ENCODE assay signal across 1 cellular context in the genomic region with DNA sequence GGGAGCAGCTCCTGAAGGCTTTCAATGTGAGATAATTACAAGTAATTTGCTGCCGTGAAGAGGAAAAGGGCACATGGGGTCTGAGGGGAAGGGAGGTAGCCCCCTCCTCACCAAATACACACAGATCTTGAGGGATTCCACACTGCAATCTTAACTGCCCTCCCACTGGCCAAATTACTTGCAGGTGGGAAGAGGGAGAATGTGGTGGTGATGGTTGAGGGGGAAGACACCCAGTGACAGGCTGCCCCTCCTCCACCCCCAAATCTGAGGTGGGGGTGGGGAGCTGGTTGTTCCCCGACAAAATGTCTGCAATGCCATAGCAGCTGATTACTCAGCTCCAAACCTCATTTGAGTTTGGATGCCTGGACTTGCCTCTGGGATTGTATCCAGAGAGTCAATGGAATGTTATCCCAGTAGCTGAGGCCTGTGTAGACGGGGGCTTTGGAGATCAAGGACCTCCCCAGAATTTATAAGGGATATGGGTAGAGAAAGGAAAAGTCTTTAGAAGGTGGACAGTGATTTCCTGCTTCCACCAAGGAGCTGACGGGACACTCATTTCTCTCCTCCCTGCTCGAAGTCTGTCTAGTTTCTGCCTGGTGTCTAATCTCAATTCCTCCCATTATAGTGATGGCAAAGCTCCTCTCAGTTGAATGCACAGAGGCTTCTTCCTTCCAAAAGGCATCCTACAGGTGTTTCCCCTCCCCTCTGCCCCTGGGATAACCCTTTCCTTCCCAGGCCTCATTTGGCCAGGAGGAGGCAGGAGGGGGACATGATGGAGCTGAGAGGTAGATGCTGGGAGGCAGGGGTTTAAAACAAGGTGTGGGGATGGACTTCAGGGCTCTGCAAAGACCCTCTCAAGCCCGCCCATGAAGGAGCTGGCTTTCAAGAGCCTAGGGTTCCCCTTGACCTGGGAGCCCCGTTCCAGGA.
TF ChIP-seq lines count a peak whose summit lies in the region.

No MANE protein-coding gene starts in this region.

TF ChIP-seq in H1, 55 proteins besides CTCF, POLR2A, EP300 and RAD21:
- TF ChIP-seq SUZ12 (IDR thresholded peaks at IDR 0.05; ENCODE audit: low read length), result 0 out of 2 replicates have a peak, but pooled peaks have one; percentile 19
- TF ChIP-seq ATF3 (IDR thresholded peaks at IDR 0.05; ENCODE audit: insufficient read depth, low read depth, low read length), result no peak
TF ChIP-seq in H1: peak in this region for 1.
